ENCODE assay signal across 13 cellular contexts in the genomic region with DNA sequence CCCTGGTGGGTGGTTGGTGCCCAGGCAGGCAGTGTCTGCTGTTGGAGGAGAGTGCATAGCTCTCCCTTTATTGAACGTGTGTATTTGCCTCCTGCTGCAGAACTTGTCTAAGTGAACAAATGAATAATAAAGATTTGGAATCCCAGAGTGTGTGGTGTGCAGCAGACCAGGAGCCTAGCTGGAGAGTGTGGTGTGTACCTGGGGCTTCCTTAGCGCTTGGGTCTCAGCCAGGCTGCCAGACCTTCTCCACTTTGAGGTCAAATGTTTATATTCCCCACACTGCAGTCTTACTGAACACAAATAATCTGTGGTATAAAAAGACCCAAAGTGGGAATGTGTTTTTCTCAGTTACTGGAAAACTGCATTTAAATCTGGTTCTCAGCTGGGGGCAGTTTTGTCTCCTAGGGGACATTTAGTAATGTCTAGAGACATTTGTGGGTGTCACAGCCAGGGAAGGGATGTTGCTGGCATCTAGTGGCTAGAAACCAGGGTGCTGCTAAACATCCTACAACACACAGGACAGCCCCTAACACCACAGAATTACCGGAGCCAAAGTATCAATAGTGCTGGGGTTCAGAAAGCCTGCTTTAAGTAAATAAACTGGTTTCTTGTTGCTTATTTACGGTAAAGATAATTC. TPM values are rescaled to one million over a fixed set of nuclear protein-coding genes. Genes with fewer than 3 reads are reported as not detected.
DNase-seq lines count a peak whose midpoint lies in the region; ATAC-seq and TF ChIP-seq lines count a peak whose summit lies in the region.
"Had no signal": no experiment of that assay in that cellular context is flagged by ENCODE, and none has a peak within 500 bp of the region (broad histone marks: within the 10 kb centered on the region; RNA-seq: fewer than 3 reads in every experiment).

No MANE protein-coding gene starts in this region.

- no peaks in the 10 kb centered on the region for H3K9me3 ChIP-seq in endodermal cell (ENCODE audit: control insufficient read depth, low read length)
- H3K9me3 ChIP-seq: suprapubic skin had no signal

- H3K4me1 Mint-ChIP-seq in activated naive CD4-positive, alpha-beta T cell treated with anti-CD3 and anti-CD28 coated beads, Interleukin-2, amount 10 ng/mL, durations not matched to agents 7 days and 5 days = peaks cover 18% of the 10 kb centered on the region
- peaks cover 26% of the 10 kb centered on the region for H3K4me1 Mint-ChIP-seq in endodermal cell
- H3K4me1 Mint-ChIP-seq in stimulated activated effector memory CD8-positive, alpha-beta T cell treated with anti-CD3 and anti-CD28 coated beads, Interleukin-12 subunit alpha, Interleukin-12 subunit beta, amount 100 ng/mL, for 72 hours = peaks cover 14% of the 10 kb centered on the region

- no peak overlapping the region for H3K4me3 ChIP-seq in endodermal cell (ENCODE audit: low read length)
- H3K4me3 ChIP-seq: suprapubic skin had no signal

- no peaks in the 10 kb centered on the region for H3K36me3 ChIP-seq in endodermal cell (ENCODE audit: control insufficient read depth, insufficient read depth, low read length)

- H3K27me3 ChIP-seq in endodermal cell (ENCODE audit: control insufficient read depth, insufficient read depth, low read length, poor library complexity, severe bottlenecking) = no peaks in the 10 kb centered on the region
- H3K27me3 ChIP-seq: suprapubic skin had no signal

- CTCF ChIA-PET in activated naive CD4-positive, alpha-beta T cell treated with anti-CD3 and anti-CD28 coated beads, Interleukin-2, amount 10 ng/mL, durations not matched to agents 7 days and 5 days (lab: Charles Lee) = interaction anchor here (0.9 to 3.0 kb wide), 6 partner anchors 23 to 279 kb away, joined by 3 to 18 read pairs (median 4); partner anchors contain the start of gene SLC37A1

- peaks cover 27% of the 10 kb centered on the region for H3K36me3 Mint-ChIP-seq in activated naive CD4-positive, alpha-beta T cell treated with anti-CD3 and anti-CD28 coated beads, Interleukin-2, amount 10 ng/mL, durations not matched to agents 7 days and 5 days
- H3K36me3 Mint-ChIP-seq in endodermal cell (ENCODE audit: low read depth) = peaks cover 51% of the 10 kb centered on the region
- H3K36me3 Mint-ChIP-seq in stimulated activated effector memory CD8-positive, alpha-beta T cell treated with anti-CD3 and anti-CD28 coated beads, Interleukin-12 subunit alpha, Interleukin-12 subunit beta, amount 100 ng/mL, for 72 hours = peaks cover 32% of the 10 kb centered on the region

- no peaks in the 10 kb centered on the region for H3K4me1 ChIP-seq in endodermal cell (ENCODE audit: control insufficient read depth, insufficient read depth, low read length)
- H3K4me1 ChIP-seq: parathyroid adenoma had no signal

- no peak overlapping the region for H3K4me3 Mint-ChIP-seq in activated naive CD4-positive, alpha-beta T cell treated with anti-CD3 and anti-CD28 coated beads, Interleukin-2, amount 10 ng/mL, durations not matched to agents 7 days and 5 days
- H3K4me3 Mint-ChIP-seq in endodermal cell = no peak overlapping the region
- H3K4me3 Mint-ChIP-seq in stimulated activated effector memory CD8-positive, alpha-beta T cell treated with anti-CD3 and anti-CD28 coated beads, Interleukin-12 subunit alpha, Interleukin-12 subunit beta, amount 100 ng/mL, for 72 hours = no peak overlapping the region

- no peak overlapping the region for H3K27ac ChIP-seq in endodermal cell (ENCODE audit: low read depth, low read length)
- H3K27ac ChIP-seq: parathyroid adenoma, suprapubic skin had no signal

- H3K9ac ChIP-seq in endodermal cell (ENCODE audit: extremely low read depth, low read length, poor library complexity, severe bottlenecking) = no peak overlapping the region
- H3K9ac ChIP-seq: parathyroid adenoma had no signal

- peak overlapping the region; percentile 24 for H3K27ac Mint-ChIP-seq in activated naive CD4-positive, alpha-beta T cell treated with anti-CD3 and anti-CD28 coated beads, Interleukin-2, amount 10 ng/mL, durations not matched to agents 7 days and 5 days
- H3K27ac Mint-ChIP-seq in endodermal cell = no peak overlapping the region
- peak overlapping the region; percentile 3 for H3K27ac Mint-ChIP-seq in stimulated activated effector memory CD8-positive, alpha-beta T cell treated with anti-CD3 and anti-CD28 coated beads, Interleukin-12 subunit alpha, Interleukin-12 subunit beta, amount 100 ng/mL, for 72 hours

- peak; percentile 64 for TF ChIP-seq CTCF in endodermal cell (conservative IDR thresholded peaks at IDR 0.05)

- WGBS in endodermal cell (ENCODE audit: insufficient coverage in 1 of 2, insufficient read length in 1 of 2), 2 experiments = 84 to 96% methylated on average over 3 to 4 of the region's 4 CpGs

- H3K9me3 Mint-ChIP-seq in activated naive CD4-positive, alpha-beta T cell treated with anti-CD3 and anti-CD28 coated beads, Interleukin-2, amount 10 ng/mL, durations not matched to agents 7 days and 5 days = no peaks in the 10 kb centered on the region
- no peaks in the 10 kb centered on the region for H3K9me3 Mint-ChIP-seq in endodermal cell
- no peaks in the 10 kb centered on the region for H3K9me3 Mint-ChIP-seq in stimulated activated effector memory CD8-positive, alpha-beta T cell treated with anti-CD3 and anti-CD28 coated beads, Interleukin-12 subunit alpha, Interleukin-12 subunit beta, amount 100 ng/mL, for 72 hours

- peak; percentile 62 for DNase-seq in activated naive CD4-positive, alpha-beta T cell treated with anti-CD3 and anti-CD28 coated beads, Interleukin-2, amount 10 ng/mL, durations not matched to agents 7 days and 5 days
- no peak for DNase-seq in activated naive CD4-positive, alpha-beta T cell treated with Interleukin-2 at 50 U/mL for 16 hours
- peak; percentile 51 for DNase-seq in NCI-H69 (lab: John Stamatoyannopoulos, UW)
- DNase-seq in endodermal cell = no peak
- no peak for DNase-seq in stimulated activated effector memory CD8-positive, alpha-beta T cell treated with anti-CD3 and anti-CD28 coated beads, Interleukin-12 subunit alpha, Interleukin-12 subunit beta, amount 100 ng/mL, for 72 hours (ENCODE audit: low spot score in 2 of 2)
- DNase-seq in NCI-H2081 treated with DMSO at 0.1 percent for 48 hours (lab: John Stamatoyannopoulos, UW) = no peak
- DNase-seq: activated CD4-positive, alpha-beta T cell treated with anti-CD3 and anti-CD28 coated beads for 4 hours; GDM1 had no signal

- ATAC-seq in stimulated activated effector memory CD8-positive, alpha-beta T cell treated with anti-CD3 and anti-CD28 coated beads, Interleukin-12 subunit alpha, Interleukin-12 subunit beta, amount 100 ng/mL, for 72 hours = peak; percentile 65
- ATAC-seq in GM18498 (IDR thresholded peaks at IDR 0.05; ENCODE audit: unreplicated experiment) (no peak), HG03095 (IDR thresholded peaks at IDR 0.05; ENCODE audit: unreplicated experiment) (no peak)

- H3K27me3 Mint-ChIP-seq in activated naive CD4-positive, alpha-beta T cell treated with anti-CD3 and anti-CD28 coated beads, Interleukin-2, amount 10 ng/mL, durations not matched to agents 7 days and 5 days = no peaks in the 10 kb centered on the region
- no peaks in the 10 kb centered on the region for H3K27me3 Mint-ChIP-seq in endodermal cell (ENCODE audit: insufficient read depth)

RNA-seq across cellular contexts. Expression of gene SLC37A1, which starts 23.6 kb away (rescaled TPM):
- 10 to 100 TPM; 22.7 to 47.0 TPM for total RNA-seq in endodermal cell
- 7.6 TPM for polyA plus RNA-seq in endodermal cell (2013, experiment 1 of 2)
- polyA plus RNA-seq in endodermal cell (2013, experiment 2 of 2) = 6.3 TPM

RNA-seq across cellular contexts. Expression of gene RSPH1, which starts 41.2 kb away (rescaled TPM):
- 1 to 10 TPM; 1.8 to 2.2 TPM for total RNA-seq in endodermal cell
- polyA plus RNA-seq in endodermal cell (2013, experiment 1 of 2) = 0.57 TPM
- polyA plus RNA-seq in endodermal cell (2013, experiment 2 of 2) = 0.33 TPM
- total RNA-seq: endothelial cell of umbilical vein had no signal

Comparison
In these comparisons a context has a peak if more than half of its experiments do, and no peak if none do; other contexts are left out.
1. DNase-seq: peak in activated naive CD4-positive, alpha-beta T cell treated with anti-CD3 and anti-CD28 coated beads, Interleukin-2, amount 10 ng/mL, durations not matched to agents 7 days and 5 days (single experiment) and NCI-H69 (single experiment); none in activated naive CD4-positive, alpha-beta T cell treated with Interleukin-2 at 50 U/mL for 16 hours (single experiment), endodermal cell (single experiment), stimulated activated effector memory CD8-positive, alpha-beta T cell treated with anti-CD3 and anti-CD28 coated beads, Interleukin-12 subunit alpha, Interleukin-12 subunit beta, amount 100 ng/mL, for 72 hours (0 of 2) and NCI-H2081 treated with DMSO at 0.1 percent for 48 hours (single experiment).